Comparison of ENCODE assay signal across 8 cellular contexts in the genomic region with DNA sequence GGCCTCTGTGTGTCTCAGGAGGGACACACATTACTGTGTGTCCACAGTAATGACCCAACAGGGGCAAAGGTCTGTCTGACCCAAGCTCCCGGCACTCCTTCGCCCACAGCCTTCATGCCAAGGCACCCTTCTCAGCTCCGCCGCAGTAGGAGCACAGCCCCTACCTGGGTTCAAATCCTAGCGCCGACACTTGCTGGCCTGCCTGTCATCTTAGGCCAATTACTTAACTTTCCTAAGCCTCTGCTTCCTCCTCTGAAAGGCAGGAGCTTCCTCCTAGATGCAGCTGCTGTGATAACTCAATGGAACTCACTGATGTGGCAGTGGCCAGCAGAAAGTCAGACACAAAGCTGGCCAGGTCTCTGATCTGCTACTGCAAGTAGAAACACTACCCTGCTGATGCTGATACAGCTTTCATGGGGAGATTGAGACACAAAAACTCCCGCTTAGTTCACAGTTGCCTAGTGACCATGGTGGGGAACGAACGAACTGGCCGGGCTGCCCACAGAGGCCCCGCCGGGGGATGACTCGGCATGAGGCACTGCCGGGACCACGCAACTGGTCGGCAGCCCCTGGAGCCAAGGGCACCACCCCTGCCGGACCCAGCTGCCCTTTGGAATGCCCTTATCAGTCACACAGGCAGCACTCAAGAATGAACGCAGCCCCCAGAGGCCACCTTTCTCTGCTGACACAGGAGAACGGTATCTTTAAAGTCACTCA. TPM values are rescaled to one million over a fixed set of nuclear protein-coding genes. Genes with fewer than 3 reads are reported as not detected.
DNase-seq lines count a peak whose midpoint lies in the region; ATAC-seq, FAIRE-seq and TF ChIP-seq lines count a peak whose summit lies in the region.

No MANE protein-coding gene starts in this region.

- no peaks in the 10 kb centered on the region for H3K9me1 ChIP-seq in endothelial cell of umbilical vein (replicated peaks; ENCODE audit: control insufficient read depth, extremely low read depth, insufficient read depth, low read length)

- H4K20me1 ChIP-seq in endothelial cell of umbilical vein (replicated peaks; ENCODE audit: control insufficient read depth, extremely low read depth, insufficient read depth, low read length), result no peaks in the 10 kb centered on the region

- H3K9me3 ChIP-seq in SJCRH30 (replicated peaks) (no peaks in the 10 kb centered on the region), endothelial cell of umbilical vein (replicated peaks; ENCODE audit: control insufficient read depth, insufficient read depth, low read length) (no peaks in the 10 kb centered on the region), neuronal stem cell (replicated peaks in 1 of 2; ENCODE audit: control insufficient read depth in 2 of 2, insufficient read depth in 1 of 2, low read depth in 1 of 2, low read length in 2 of 2) (peaks cover 0 to 4% of the 10 kb centered on the region in 2 donors)

- no peak for DNase-seq in GM12864 (ENCODE audit: low read depth)
- peak; percentile 83 to 91 for DNase-seq in SJCRH30
- peak; percentile 83 for DNase-seq in endothelial cell of umbilical vein (ENCODE audit: low read depth, low spot score)
- DNase-seq in neuronal stem cell (ENCODE audit: low spot score), result no peak
- DNase-seq in effector CD8-positive, alpha-beta T cell (lab: John Stamatoyannopoulos, UW), result no peak
- no peak for DNase-seq in putamen (ENCODE audit: low spot score)

- dilution Hi-C loops in endothelial cell of umbilical vein (cut with MboI; ENCODE audit: extremely low pct_ligation_motif_present, low sequenced_read_pairs), result no loop called here

- peaks cover 73% of the 10 kb centered on the region for H3K79me2 ChIP-seq in endothelial cell of umbilical vein (ENCODE audit: control insufficient read depth, insufficient read depth, low read length)

- H3K4me3 ChIP-seq in GM12864 (ENCODE audit: low read depth, low read length) (peak overlapping the region; percentile 52), SJCRH30 (peak overlapping the region; percentile 7; the same call in 1 of the 2 replicates), endothelial cell of umbilical vein (replicated peaks in 1 of 3; ENCODE audit: insufficient read depth in 1 of 3, low read depth in 1 of 3, low read length in 3 of 3) (no peak overlapping the region), neuronal stem cell (ENCODE audit: low read length in 2 of 2) (no peak overlapping the region)

- TF ChIP-seq POLR2A in endothelial cell of umbilical vein (IDR thresholded peaks at IDR 0.05; ENCODE audit: low read depth, low read length), result peak; percentile 30

- POLR2A ChIA-PET in endothelial cell of umbilical vein (lab: Charles Lee), result interaction anchor here (0.7 to 3.5 kb wide), 3 partner anchors 7 to 92 kb away, joined by 3 to 45 read pairs (median 4); partner anchors contain the start of genes EHD1 and SF1

- no peak overlapping the region for H2BK15ac ChIP-seq in neuronal stem cell (ENCODE audit: low read length)

- intact Hi-C loops in endothelial cell of umbilical vein (cut with micrococcal nuclease), result no loop called here

- no peak overlapping the region for H2AK5ac ChIP-seq in neuronal stem cell (ENCODE audit: low read depth, low read length)

- no peak overlapping the region for H2BK120ac ChIP-seq in neuronal stem cell (ENCODE audit: low read depth, low read length)

- no peaks in the 10 kb centered on the region for H3K27me3 ChIP-seq in SJCRH30
- no peaks in the 10 kb centered on the region for H3K27me3 ChIP-seq in endothelial cell of umbilical vein (ENCODE audit: control insufficient read depth in 2 of 2, insufficient read depth in 2 of 2, low read length in 2 of 2)
- H3K27me3 ChIP-seq in neuronal stem cell (ENCODE audit: control insufficient read depth in 3 of 3, insufficient read depth in 3 of 3, low read depth in 1 of 3, low read length in 3 of 3), result no peaks in the 10 kb centered on the region

- H3K4me1 ChIP-seq in SJCRH30, result peaks cover 73% of the 10 kb centered on the region
- H3K4me1 ChIP-seq in endothelial cell of umbilical vein (ENCODE audit: control insufficient read depth, extremely low read depth, insufficient read depth, low read length), result peaks cover 45% of the 10 kb centered on the region
- peaks cover 13 to 27% of the 10 kb centered on the region in 2 donors for H3K4me1 ChIP-seq in neuronal stem cell (ENCODE audit: control insufficient read depth in 2 of 2, insufficient read depth in 1 of 2, low read depth in 1 of 2, low read length in 2 of 2)

- CTCF ChIA-PET in endothelial cell of umbilical vein (lab: Charles Lee), result interaction anchor here (0.7 to 3.7 kb wide), 10 partner anchors 8 to 126 kb away, joined by 3 to 101 read pairs (median 8); partner anchors contain the start of genes BATF2, CDC42BPG and EHD1

- H3K27ac ChIP-seq in SJCRH30, result peak overlapping the region; percentile 83
- peak overlapping the region; percentile 98 for H3K27ac ChIP-seq in endothelial cell of umbilical vein (ENCODE audit: insufficient read depth, low read depth, low read length)
- no peak overlapping the region for H3K27ac ChIP-seq in neuronal stem cell (replicated peaks; ENCODE audit: low read length)

- H3K4ac ChIP-seq in neuronal stem cell (ENCODE audit: low read length), result no peak overlapping the region

- H2AFZ ChIP-seq in endothelial cell of umbilical vein (ENCODE audit: low read depth, low read length) (no peak overlapping the region), neuronal stem cell (ENCODE audit: low read length) (peak overlapping the region; percentile 60)

- no peak overlapping the region for H4K91ac ChIP-seq in neuronal stem cell (ENCODE audit: low read depth, low read length, poor library complexity)

- ATAC-seq in HG03196 (IDR thresholded peaks at IDR 0.05; ENCODE audit: unreplicated experiment), result no peak
- ATAC-seq in HG02938 (IDR thresholded peaks at IDR 0.05; ENCODE audit: unreplicated experiment), result no peak

- no CpG with 5 or more reads among the region's 19 CpGs for WGBS in neuronal stem cell (ENCODE audit: extremely low coverage in 2 of 2, insufficient read length in 2 of 2, insufficient replicate concordance in 1 of 2), 2 donors

- H3K36me3 ChIP-seq in SJCRH30, result peaks cover 15% of the 10 kb centered on the region; the same call in 1 of the 2 replicates
- peaks cover 2 to 11% of the 10 kb centered on the region in 2 experiments for H3K36me3 ChIP-seq in endothelial cell of umbilical vein (ENCODE audit: control insufficient read depth in 2 of 2, extremely low read depth in 1 of 2, insufficient read depth in 2 of 2, low read length in 2 of 2)
- peaks cover 14 to 29% of the 10 kb centered on the region in 2 donors for H3K36me3 ChIP-seq in neuronal stem cell (replicated peaks in 1 of 2; ENCODE audit: control insufficient read depth in 2 of 2, insufficient read depth in 2 of 2, low read length in 2 of 2)

- BruUV-seq in endothelial cell of umbilical vein (replicated peaks; lab: Mats Ljungman, UMichigan), result TSS peak; percentile 44

- no peak for TF ChIP-seq CTCF in GM12864 (IDR thresholded peaks at IDR 0.05; ENCODE audit: low read depth, low read length, missing control alignments)
- no peak for TF ChIP-seq CTCF in endothelial cell of umbilical vein (IDR thresholded peaks at IDR 0.05; ENCODE audit: extremely low read depth in 1 of 2, insufficient read depth in 1 of 2, low read depth in 1 of 2, low read length in 2 of 2)

- H3K14ac ChIP-seq in neuronal stem cell (ENCODE audit: low read length), result no peak overlapping the region

- H3K23ac ChIP-seq in neuronal stem cell (ENCODE audit: low read depth, low read length, poor library complexity), result no peak overlapping the region

- no peak overlapping the region for H3K18ac ChIP-seq in neuronal stem cell (ENCODE audit: low read length)

- H2BK12ac ChIP-seq in neuronal stem cell (ENCODE audit: low read length), result no peak overlapping the region

- H4K8ac ChIP-seq in neuronal stem cell (ENCODE audit: low read depth, low read length), result no peak overlapping the region

- H3K9ac ChIP-seq in endothelial cell of umbilical vein (replicated peaks; ENCODE audit: extremely low read depth, insufficient read depth, low read length), result peak overlapping the region; percentile 83
- no peak overlapping the region for H3K9ac ChIP-seq in neuronal stem cell (ENCODE audit: low read depth, low read length, poor library complexity)

- H3K79me1 ChIP-seq in neuronal stem cell (ENCODE audit: low read depth, low read length), result peaks cover 4% of the 10 kb centered on the region

- H3K4me2 ChIP-seq in endothelial cell of umbilical vein (ENCODE audit: insufficient read depth, low read length), result peak overlapping the region; percentile 49
- no peak overlapping the region for H3K4me2 ChIP-seq in neuronal stem cell (ENCODE audit: insufficient read depth, low read length, poor library complexity, severe bottlenecking)

- H2BK5ac ChIP-seq in neuronal stem cell (ENCODE audit: low read length), result no peak overlapping the region

- peak; percentile 71 for FAIRE-seq in endothelial cell of umbilical vein (lab: Jason Lieb, UNC)

RNA-seq across cellular contexts. Expression of gene EHD1, which starts 8.1 kb away (rescaled TPM):
- 43.4 and 45.0 TPM in 2 replicates for total RNA-seq in SJCRH30 (2014; rRNA removed; shearing (Covaris generic))
- total RNA-seq in endothelial cell of umbilical vein, result 98.0 and 109 TPM in 2 replicates
- polyA plus RNA-seq in endothelial cell of umbilical vein, result 136 and 140 TPM in 2 replicates
- 109 and 112 TPM in 2 replicates for polyA plus RNA-seq in endothelial cell of umbilical vein (2011; cell fraction: cytosol; rRNA removed)
- polyA plus RNA-seq in endothelial cell of umbilical vein (2011; cell fraction: nucleus; rRNA removed), result 91.7 and 102 TPM in 2 replicates
- 101 and 131 TPM in 2 replicates for polyA plus RNA-seq in endothelial cell of umbilical vein (2012)
- 136 and 168 TPM in 2 replicates for polyA minus RNA-seq in endothelial cell of umbilical vein
- polyA minus RNA-seq in endothelial cell of umbilical vein (2011; cell fraction: cytosol; rRNA and poly(A)+ RNA removed), result 41.1 TPM
- 35.6 and 63.3 TPM in 2 replicates for polyA minus RNA-seq in endothelial cell of umbilical vein (2011; cell fraction: nucleus; rRNA and poly(A)+ RNA removed)
- polyA plus RNA-seq in neuronal stem cell (2013, experiment 1 of 2), result 24.4 TPM
- 23.3 TPM for polyA plus RNA-seq in neuronal stem cell (2013, experiment 2 of 2)

RNA-seq across cellular contexts. Expression of gene CDC42BPG, which starts 25.9 kb away (rescaled TPM):
- 0.03 and 0.10 TPM in 2 replicates for total RNA-seq in SJCRH30 (2014; rRNA removed; shearing (Covaris generic))
- 0.42 and 0.62 TPM in 2 replicates for total RNA-seq in endothelial cell of umbilical vein
- 0.13 and 0.19 TPM in 2 replicates for polyA plus RNA-seq in endothelial cell of umbilical vein
- polyA plus RNA-seq in endothelial cell of umbilical vein (2011; cell fraction: cytosol; rRNA removed), result 0.14 and 0.16 TPM in 2 replicates
- polyA plus RNA-seq in endothelial cell of umbilical vein (2011; cell fraction: nucleus; rRNA removed), result 0.49 and 0.57 TPM in 2 replicates
- 0.27 and 0.33 TPM in 2 replicates for polyA plus RNA-seq in endothelial cell of umbilical vein (2012)
- polyA minus RNA-seq in endothelial cell of umbilical vein, result 0.17 and 0.32 TPM in 2 replicates
- polyA minus RNA-seq in endothelial cell of umbilical vein (2011; cell fraction: cytosol; rRNA and poly(A)+ RNA removed), result 2.3 TPM
- polyA minus RNA-seq in endothelial cell of umbilical vein (2011; cell fraction: nucleus; rRNA and poly(A)+ RNA removed), result 0.24 and 0.34 TPM in 2 replicates
- polyA plus RNA-seq in neuronal stem cell (2013, experiment 1 of 2), result 1.1 TPM
- 1.1 TPM for polyA plus RNA-seq in neuronal stem cell (2013, experiment 2 of 2)

RNA-seq across cellular contexts. Expression of gene ATG2A, which starts 46.7 kb away (rescaled TPM):
- 6.2 and 7.4 TPM in 2 replicates for total RNA-seq in SJCRH30 (2014; rRNA removed; shearing (Covaris generic))
- 24.3 and 27.4 TPM in 2 replicates for total RNA-seq in endothelial cell of umbilical vein
- polyA plus RNA-seq in endothelial cell of umbilical vein, result 13.4 and 17.6 TPM in 2 replicates
- polyA plus RNA-seq in endothelial cell of umbilical vein (2011; cell fraction: cytosol; rRNA removed), result 7.8 and 10.6 TPM in 2 replicates
- polyA plus RNA-seq in endothelial cell of umbilical vein (2011; cell fraction: nucleus; rRNA removed), result 26.8 and 30.3 TPM in 2 replicates
- polyA plus RNA-seq in endothelial cell of umbilical vein (2012), result 14.2 and 17.3 TPM in 2 replicates
- polyA minus RNA-seq in endothelial cell of umbilical vein, result 12.0 and 12.9 TPM in 2 replicates
- 25.1 TPM for polyA minus RNA-seq in endothelial cell of umbilical vein (2011; cell fraction: cytosol; rRNA and poly(A)+ RNA removed)
- polyA minus RNA-seq in endothelial cell of umbilical vein (2011; cell fraction: nucleus; rRNA and poly(A)+ RNA removed), result 12.5 and 16.6 TPM in 2 replicates
- polyA plus RNA-seq in neuronal stem cell (2013, experiment 1 of 2), result 5.3 TPM
- 5.5 TPM for polyA plus RNA-seq in neuronal stem cell (2013, experiment 2 of 2)

RNA-seq across cellular contexts. Expression of gene PPP2R5B, which starts 54.2 kb away (rescaled TPM):
- 4.7 and 6.4 TPM in 2 replicates for total RNA-seq in SJCRH30 (2014; rRNA removed; shearing (Covaris generic))
- 17.8 and 21.5 TPM in 2 replicates for total RNA-seq in endothelial cell of umbilical vein
- polyA plus RNA-seq in endothelial cell of umbilical vein, result 17.6 and 20.9 TPM in 2 replicates
- 15.6 and 19.5 TPM in 2 replicates for polyA plus RNA-seq in endothelial cell of umbilical vein (2011; cell fraction: cytosol; rRNA removed)
- polyA plus RNA-seq in endothelial cell of umbilical vein (2011; cell fraction: nucleus; rRNA removed), result 41.2 and 52.8 TPM in 2 replicates
- polyA plus RNA-seq in endothelial cell of umbilical vein (2012), result 19.5 and 21.5 TPM in 2 replicates
- polyA minus RNA-seq in endothelial cell of umbilical vein, result 10.1 and 13.6 TPM in 2 replicates
- 2.5 TPM for polyA minus RNA-seq in endothelial cell of umbilical vein (2011; cell fraction: cytosol; rRNA and poly(A)+ RNA removed)
- 6.5 and 8.1 TPM in 2 replicates for polyA minus RNA-seq in endothelial cell of umbilical vein (2011; cell fraction: nucleus; rRNA and poly(A)+ RNA removed)
- 5.7 TPM for polyA plus RNA-seq in neuronal stem cell (2013, experiment 1 of 2)
- 6.1 TPM for polyA plus RNA-seq in neuronal stem cell (2013, experiment 2 of 2)

RNA-seq across cellular contexts. Expression of gene MEN1, which starts 60.0 kb away (rescaled TPM):
- 25.9 and 26.3 TPM in 2 replicates for total RNA-seq in SJCRH30 (2014; rRNA removed; shearing (Covaris generic))
- 41.1 and 41.6 TPM in 2 replicates for total RNA-seq in endothelial cell of umbilical vein
- 43.1 and 48.8 TPM in 2 replicates for polyA plus RNA-seq in endothelial cell of umbilical vein
- polyA plus RNA-seq in endothelial cell of umbilical vein (2011; cell fraction: cytosol; rRNA removed), result 28.8 and 36.8 TPM in 2 replicates
- 60.0 and 60.6 TPM in 2 replicates for polyA plus RNA-seq in endothelial cell of umbilical vein (2011; cell fraction: nucleus; rRNA removed)
- polyA plus RNA-seq in endothelial cell of umbilical vein (2012), result 36.0 and 40.6 TPM in 2 replicates
- 25.7 and 26.5 TPM in 2 replicates for polyA minus RNA-seq in endothelial cell of umbilical vein
- 30.1 TPM for polyA minus RNA-seq in endothelial cell of umbilical vein (2011; cell fraction: cytosol; rRNA and poly(A)+ RNA removed)
- polyA minus RNA-seq in endothelial cell of umbilical vein (2011; cell fraction: nucleus; rRNA and poly(A)+ RNA removed), result 12.9 and 19.6 TPM in 2 replicates
- 59.7 TPM for polyA plus RNA-seq in neuronal stem cell (2013, experiment 1 of 2)
- polyA plus RNA-seq in neuronal stem cell (2013, experiment 2 of 2), result 59.7 TPM

Comparison
In these comparisons a context has a peak if more than half of its experiments do, and no peak if none do; other contexts are left out.
1. DNase-seq: peak in SJCRH30 (2 of 2) and endothelial cell of umbilical vein (single experiment); none in GM12864 (single experiment), neuronal stem cell (single experiment), effector CD8-positive, alpha-beta T cell (single experiment) and putamen (single experiment).
2. H3K4me3 ChIP-seq: peak in GM12864 (single experiment) and SJCRH30 (single experiment); none in endothelial cell of umbilical vein (0 of 3) and neuronal stem cell (0 of 2).